17 cellular contexts compared by ENCODE assay signal in the genomic region with DNA sequence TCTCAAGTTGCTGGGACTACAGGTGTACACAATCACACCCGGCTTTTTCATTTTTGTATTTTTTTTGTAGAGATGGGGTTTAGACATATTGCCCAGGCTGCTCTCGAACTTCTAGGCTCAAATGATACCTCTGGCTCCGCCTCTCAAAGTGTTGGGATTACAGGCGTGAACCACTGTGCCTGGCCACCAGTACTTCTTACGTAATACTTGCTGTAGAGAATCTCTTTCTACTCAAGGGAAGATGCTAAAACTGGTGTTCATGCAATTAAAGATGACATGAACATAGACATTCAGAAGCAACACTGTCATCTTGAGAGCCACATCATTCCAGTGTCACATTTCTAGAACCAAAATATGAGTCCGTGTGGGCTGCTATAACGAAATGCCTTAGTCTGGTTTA. TPM values are rescaled to one million over a fixed set of nuclear protein-coding genes. Genes with fewer than 3 reads are reported as not detected.
DNase-seq lines count a peak whose midpoint lies in the region; ATAC-seq and TF ChIP-seq lines count a peak whose summit lies in the region.
"Had no signal": no experiment of that assay in that cellular context is flagged by ENCODE, and none has a peak within 500 bp of the region (broad histone marks: within the 10 kb centered on the region; RNA-seq: fewer than 3 reads in every experiment).

No MANE protein-coding gene starts in this region.

- POLR2A ChIA-PET in OCI-LY7 (lab: Charles Lee): interaction anchor here (0.7 kb wide), 1 partner anchor 17 kb away, joined by 4 read pairs; no protein-coding TSS in a partner anchor

- H3K23ac ChIP-seq in mesenchymal stem cell (ENCODE audit: low read length in 2 of 2): no peak overlapping the region

- in situ Hi-C loops in HAP-1 (cut with MboI; ENCODE audit: low sequenced_read_pairs): no loop called here

- H3K14ac ChIP-seq in mesenchymal stem cell (ENCODE audit: low read length in 2 of 2): no peak overlapping the region

- peak overlapping the region in 1 of 2 experiments; percentile 83 for H2BK12ac ChIP-seq in mesenchymal stem cell (ENCODE audit: low read length in 2 of 2)

- CTCF ChIA-PET in OCI-LY7 (lab: Charles Lee; ENCODE audit: unreplicated experiment): no interaction called here

- peaks cover 20% of the 10 kb centered on the region for H3K4me1 ChIP-seq in BLaER1
- peaks cover 17% of the 10 kb centered on the region for H3K4me1 ChIP-seq in OCI-LY7 (ENCODE audit: insufficient read depth, low read length, poor library complexity, severe bottlenecking)
- H3K4me1 ChIP-seq in mesenchymal stem cell (ENCODE audit: control insufficient read depth, insufficient read depth, low read depth, low read length): peaks cover 6% of the 10 kb centered on the region
- no peaks in the 10 kb centered on the region for H3K4me1 ChIP-seq in lower lobe of right lung
- H3K4me1 ChIP-seq in HAP-1: peaks cover 18% of the 10 kb centered on the region

- H4K20me1 ChIP-seq in BLaER1 (no peaks in the 10 kb centered on the region), OCI-LY7 (ENCODE audit: insufficient read depth, low read length) (no peaks in the 10 kb centered on the region)

- DNase-seq in H4 (ENCODE audit: low spot score): peak; percentile 12
- no peak for DNase-seq in OCI-LY7 (ENCODE audit: low spot score)
- no peak for DNase-seq in mesenchymal stem cell
- DNase-seq in caudate nucleus (lab: John Stamatoyannopoulos, UW): no peak
- DNase-seq in medulla oblongata (ENCODE audit: extremely low spot score): no peak
- no peak for DNase-seq in lower lobe of right lung
- DNase-seq in HAP-1 (ENCODE audit: low spot score in 2 of 2): no peak
- DNase-seq: 8988T; AML-193; CD8-positive, alpha-beta T cell; COR-L47; DMS153; DMS79 treated with DMSO at 0.1 percent for 48 hours; GDM1 had no signal

- H3K79me1 ChIP-seq in mesenchymal stem cell (replicated peaks; ENCODE audit: low read length, poor library complexity, severe bottlenecking): peaks cover 7% of the 10 kb centered on the region

- H4K8ac ChIP-seq in mesenchymal stem cell (ENCODE audit: low read length): peak overlapping the region; percentile 82

- H3K4me2 ChIP-seq in BLaER1 (peak overlapping the region; percentile 61), OCI-LY7 (ENCODE audit: low read length) (peak overlapping the region; percentile 47; the same call in 1 of the 2 replicates), mesenchymal stem cell (ENCODE audit: low read length, poor library complexity, severe bottlenecking) (no peak overlapping the region)

- no peak for TF ChIP-seq CTCF in OCI-LY7 (conservative IDR thresholded peaks at IDR 0.05; ENCODE audit: low read length)
- TF ChIP-seq CTCF in lower lobe of right lung (IDR thresholded peaks at IDR 0.05): no peak

- H3K27ac ChIP-seq in BLaER1 (peak overlapping the region; percentile 37; the same call in 1 of the 2 replicates), OCI-LY7 (ENCODE audit: low read depth, low read length, poor library complexity, severe bottlenecking) (no peak overlapping the region), mesenchymal stem cell (ENCODE audit: low read length, poor library complexity, severe bottlenecking) (peak overlapping the region; percentile 57), caudate nucleus (ENCODE audit: low read depth, low read length) (no peak overlapping the region), lower lobe of right lung (no peak overlapping the region)
- H3K27ac ChIP-seq: HL-60 had no signal

- intact Hi-C loops in OCI-LY7 (cut with micrococcal nuclease; ENCODE audit: unreplicated experiment): no loop called here
- intact Hi-C loops in lower lobe of right lung (cut with DNase I): no loop called here

- WGBS in mesenchymal stem cell: 99% methylated on average over 5 of the region's 7 CpGs

- no peaks in the 10 kb centered on the region for H3K9me3 ChIP-seq in BLaER1
- H3K9me3 ChIP-seq in OCI-LY7 (ENCODE audit: low read length): no peaks in the 10 kb centered on the region
- H3K9me3 ChIP-seq in mesenchymal stem cell (ENCODE audit: control insufficient read depth, low read length): no peaks in the 10 kb centered on the region
- no peaks in the 10 kb centered on the region for H3K9me3 ChIP-seq in lower lobe of right lung
- no peaks in the 10 kb centered on the region for H3K9me3 ChIP-seq in HAP-1

- H2AFZ ChIP-seq in OCI-LY7 (ENCODE audit: low read length): peak overlapping the region; percentile 88; the same call in 1 of the 2 replicates
- no peak overlapping the region for H2AFZ ChIP-seq in mesenchymal stem cell (ENCODE audit: low read depth, low read length)

- peak overlapping the region; percentile 61 for H4K91ac ChIP-seq in mesenchymal stem cell (ENCODE audit: low read length)

- no peak overlapping the region for H2BK15ac ChIP-seq in mesenchymal stem cell (ENCODE audit: low read depth, poor library complexity, severe bottlenecking)

- no peak overlapping the region for H3K4me3 ChIP-seq in BLaER1
- no peak overlapping the region for H3K4me3 ChIP-seq in OCI-LY7 (ENCODE audit: low read depth, low read length, poor library complexity, severe bottlenecking)
- H3K4me3 ChIP-seq in mesenchymal stem cell (ENCODE audit: insufficient read depth in 1 of 2, low read depth in 1 of 2, low read length in 2 of 2): no peak overlapping the region
- no peak overlapping the region for H3K4me3 ChIP-seq in lower lobe of right lung
- no peak overlapping the region for H3K4me3 ChIP-seq in HAP-1

- ATAC-seq in lower lobe of right lung: no peak
- ATAC-seq: CD8-positive, alpha-beta T cell had no signal

- no peaks in the 10 kb centered on the region for H3K79me2 ChIP-seq in OCI-LY7 (ENCODE audit: insufficient read depth, low read depth, low read length)

- H3K4ac ChIP-seq in mesenchymal stem cell (ENCODE audit: low read depth in 1 of 2, low read length in 2 of 2): peak overlapping the region in 1 of 2 experiments; percentile 41

- BruUV-seq in OCI-LY7 (replicated peaks; lab: Mats Ljungman, UMichigan): no TSS peak

- no peak overlapping the region for H3K9ac ChIP-seq in BLaER1
- no peak overlapping the region for H3K9ac ChIP-seq in mesenchymal stem cell (ENCODE audit: low read length)

- no peaks in the 10 kb centered on the region for H3K27me3 ChIP-seq in BLaER1
- no peaks in the 10 kb centered on the region for H3K27me3 ChIP-seq in mesenchymal stem cell (ENCODE audit: control insufficient read depth in 1 of 2, insufficient read depth in 1 of 2, low read length in 2 of 2)
- H3K27me3 ChIP-seq in lower lobe of right lung (ENCODE audit: low read depth): no peaks in the 10 kb centered on the region
- H3K27me3 ChIP-seq in HAP-1 (ENCODE audit: low read depth): no peaks in the 10 kb centered on the region

- no peak overlapping the region for H2BK5ac ChIP-seq in mesenchymal stem cell (ENCODE audit: low read depth, low read length, poor library complexity, severe bottlenecking)

- peak overlapping the region; percentile 34 for H2BK120ac ChIP-seq in mesenchymal stem cell (ENCODE audit: low read depth, low read length)

- H3K18ac ChIP-seq in mesenchymal stem cell (ENCODE audit: low read depth in 1 of 2, low read length in 2 of 2): peak overlapping the region; percentile 73 to 91

- H3K9me2 ChIP-seq in OCI-LY7 (ENCODE audit: insufficient read depth, low read length): no peaks in the 10 kb centered on the region

- H3K36me3 ChIP-seq in BLaER1 (no peaks in the 10 kb centered on the region), OCI-LY7 (ENCODE audit: insufficient read depth, low read length) (no peaks in the 10 kb centered on the region), mesenchymal stem cell (ENCODE audit: control insufficient read depth in 1 of 2, insufficient read depth in 2 of 2, low read depth in 1 of 2, low read length in 2 of 2) (peaks cover 8 to 77% of the 10 kb centered on the region in 2 experiments), lower lobe of right lung (peaks cover 39% of the 10 kb centered on the region), HAP-1 (replicated peaks) (peaks cover 5% of the 10 kb centered on the region; the same call in 1 of the 2 replicates)

- H2AK5ac ChIP-seq in mesenchymal stem cell (ENCODE audit: low read length, severe bottlenecking): no peak overlapping the region

RNA-seq across cellular contexts. Expression of gene FRZB, which starts 53.7 kb away (rescaled TPM):
- 0.08 and 0.10 TPM in 2 replicates for total RNA-seq in H4 (2014; rRNA removed; shearing (Covaris generic))
- 0.10 TPM in 1 of 2 replicates, not detected in the other for total RNA-seq in OCI-LY7 (2014; rRNA removed; shearing (Covaris generic))
- total RNA-seq in OCI-LY7 (2022) (not detected in 2 replicates), lower lobe of right lung (2.9 TPM)
- 54.6 TPM for polyA plus RNA-seq in mesenchymal stem cell (2013, experiment 1 of 2)
- polyA plus RNA-seq in mesenchymal stem cell (2013, experiment 2 of 2): 55.5 TPM
- total RNA-seq: CD8-positive, alpha-beta T cell had no signal
- polyA plus RNA-seq: CD14-positive monocyte had no signal

Comparison
In these comparisons a context has a peak if more than half of its experiments do, and no peak if none do; other contexts are left out.
1. H3K27ac ChIP-seq: peak in BLaER1 (single experiment) and mesenchymal stem cell (single experiment); none in OCI-LY7 (single experiment), caudate nucleus (single experiment) and lower lobe of right lung (single experiment).